In genomic region chr7:36001546-36001945, GRCh38 we compare ENCODE assay signal across 1 cellular context.
TF ChIP-seq lines count a peak whose summit lies in the region.

No MANE protein-coding gene starts in this region.

TF ChIP-seq in HCT116, 20 proteins besides CTCF, POLR2A, EP300 and RAD21 (continued from another document):
- no peak for TF ChIP-seq ZBTB33 (IDR thresholded peaks at IDR 0.05; ENCODE audit: extremely low read depth, insufficient replicate concordance, low read length)
- no peak for TF ChIP-seq ELF1 (IDR thresholded peaks at IDR 0.05; ENCODE audit: borderline replicate concordance, low read depth)
- no peak for TF ChIP-seq CEBPB (IDR thresholded peaks at IDR 0.05; ENCODE audit: low read depth)
- TF ChIP-seq EZH2phosphoT487 (IDR thresholded peaks at IDR 0.05; ENCODE audit: borderline replicate concordance): no peak
